In genomic region chr21:43596616-43597015, GRCh38 we compare ENCODE assay signal across 15 cellular contexts.
"Had no signal": no experiment of that assay in that cellular context is flagged by ENCODE, and none has a peak within 500 bp of the region (broad histone marks: within the 10 kb centered on the region; RNA-seq: fewer than 3 reads in every experiment).

No MANE protein-coding gene starts in this region.

- ATAC-seq: activated T-cell treated with anti-CD3 and anti-CD28 coated beads, Interleukin-2, amount 50 U/mL, for 4 hours; pancreas; stimulated activated effector memory CD8-positive, alpha-beta T cell treated with anti-CD3 and anti-CD28 coated beads, Interleukin-12 subunit alpha, Interleukin-12 subunit beta, amount 100 ng/mL, for 72 hours had no signal

- H3K4me2 ChIP-seq: neural progenitor cell had no signal

- H3K27me3 ChIP-seq: colonic mucosa, esophagus muscularis mucosa, neural progenitor cell, pancreas, sigmoid colon, thyroid gland had no signal

- H3K4me1 ChIP-seq: colonic mucosa, esophagus muscularis mucosa, left ventricle myocardium inferior, neural progenitor cell, pancreas had no signal

- H3K9ac ChIP-seq: neural progenitor cell had no signal

- H3K4me3 ChIP-seq: colonic mucosa, esophagus muscularis mucosa, left ventricle myocardium inferior, neural progenitor cell, pancreas, sigmoid colon, thyroid gland had no signal

- H3K9me3 ChIP-seq: colonic mucosa, esophagus muscularis mucosa, left ventricle myocardium inferior, pancreas, sigmoid colon, thyroid gland had no signal

- H3K27ac ChIP-seq: colonic mucosa, esophagus muscularis mucosa, left ventricle myocardium inferior, neural progenitor cell, pancreas, sigmoid colon, thyroid gland, WERI-Rb-1 had no signal

- DNase-seq: activated CD4-positive, alpha-beta memory T cell treated with anti-CD3 and anti-CD28 coated beads for 36 hours; activated effector memory CD4-positive, alpha-beta T cell treated with Interleukin-2 at 50 U/mL for 16 hours; activated naive CD4-positive, alpha-beta T cell treated with anti-CD3 and anti-CD28 coated beads, Interleukin-2, amount 50 U/mL, for 16 hours; activated T-cell treated with anti-CD3 and anti-CD28 coated beads, Interleukin-2, amount 50 U/mL, for 4 hours; caudate nucleus; colonic mucosa; hippocampal formation; left ventricle myocardium inferior; pancreas; sigmoid colon; thyroid gland; WERI-Rb-1 had no signal

- H3K36me3 ChIP-seq: colonic mucosa, esophagus muscularis mucosa, left ventricle myocardium inferior, neural progenitor cell, pancreas, sigmoid colon, thyroid gland, WERI-Rb-1 had no signal

- H2AFZ ChIP-seq: neural progenitor cell had no signal
